ENCODE assay signal across 8 cellular contexts in genomic region chr16:53100131-53100748, GRCh38. TPM values are rescaled to one million over a fixed set of nuclear protein-coding genes. Genes with fewer than 3 reads are reported as not detected.
A peak's percentile ranks its signal among the peaks of the same experiment; 100 is the strongest.
DNase-seq lines count a peak whose midpoint lies in the region; ATAC-seq and TF ChIP-seq lines count a peak whose summit lies in the region.

No MANE protein-coding gene starts in this region.

- peaks cover 3% of the 10 kb centered on the region for H3K36me3 Mint-ChIP-seq in activated CD4-positive, alpha-beta T cell treated with anti-CD3 and anti-CD28 coated beads, Interleukin-2, amount 10 ng/mL, durations not matched to agents 24 days and 14 days (ENCODE audit: low read depth)
- H3K36me3 Mint-ChIP-seq in activated naive CD8-positive, alpha-beta T cell treated with anti-CD3 and anti-CD28 coated beads, Interleukin-2, amount 50 U/mL, for 24 hours (ENCODE audit: low read depth) = peaks cover 2% of the 10 kb centered on the region

- TF ChIP-seq CTCF in left lung (IDR thresholded peaks at IDR 0.05) = no peak

- no peaks in the 10 kb centered on the region for H3K27me3 ChIP-seq in left lung
- H3K27me3 ChIP-seq in thymus (ENCODE audit: control insufficient read depth, insufficient read depth) = no peaks in the 10 kb centered on the region

- H3K4me3 ChIP-seq in left lung (peak overlapping the region; percentile 26 to 44), thymus (ENCODE audit: low read length) (peak overlapping the region; percentile 60)

- no peaks in the 10 kb centered on the region for H3K9me3 Mint-ChIP-seq in activated CD4-positive, alpha-beta T cell treated with anti-CD3 and anti-CD28 coated beads, Interleukin-2, amount 10 ng/mL, durations not matched to agents 24 days and 14 days
- H3K9me3 Mint-ChIP-seq in activated naive CD8-positive, alpha-beta T cell treated with anti-CD3 and anti-CD28 coated beads, Interleukin-2, amount 50 U/mL, for 24 hours = no peaks in the 10 kb centered on the region

- 70% methylated on average over 9 of the region's 9 CpGs for WGBS in thymus

- peaks cover 17 to 53% of the 10 kb centered on the region in 2 donors for H3K4me1 ChIP-seq in left lung
- peaks cover 16% of the 10 kb centered on the region for H3K4me1 ChIP-seq in thymus (ENCODE audit: control insufficient read depth, insufficient read depth, low read length)

- DNase-seq in activated CD4-positive, alpha-beta T cell treated with anti-CD3 and anti-CD28 coated beads, Interleukin-2, amount 10 ng/mL, durations not matched to agents 24 days and 14 days = no peak
- DNase-seq in activated CD4-positive, alpha-beta T cell treated with anti-CD3 and anti-CD28 coated beads, Interleukin-2, amount 50 U/mL, for 4 hours = no peak
- DNase-seq in activated naive CD8-positive, alpha-beta T cell treated with anti-CD3 and anti-CD28 coated beads, Interleukin-2, amount 50 U/mL, for 24 hours = no peak
- no peak for DNase-seq in left lung

- peaks cover 14% of the 10 kb centered on the region for H3K4me1 Mint-ChIP-seq in activated CD4-positive, alpha-beta T cell treated with anti-CD3 and anti-CD28 coated beads, Interleukin-2, amount 10 ng/mL, durations not matched to agents 24 days and 14 days
- peaks cover 31% of the 10 kb centered on the region for H3K4me1 Mint-ChIP-seq in activated naive CD8-positive, alpha-beta T cell treated with anti-CD3 and anti-CD28 coated beads, Interleukin-2, amount 50 U/mL, for 24 hours

- H3K27ac ChIP-seq in left lung (peak overlapping the region; percentile 88 to 93), thymus (ENCODE audit: low read depth) (peak overlapping the region; percentile 83)

- intact Hi-C loops in activated CD4-positive, alpha-beta T cell treated with anti-CD3 and anti-CD28 coated beads, Interleukin-2, amount 10 ng/mL, durations not matched to agents 24 days and 14 days (cut with micrococcal nuclease) = no loop called here
- intact Hi-C loops in left lung (cut with DNase I) = no loop called here

- peak overlapping the region; percentile 81 for H3K4me3 Mint-ChIP-seq in activated CD4-positive, alpha-beta T cell treated with anti-CD3 and anti-CD28 coated beads, Interleukin-2, amount 10 ng/mL, durations not matched to agents 24 days and 14 days
- H3K4me3 Mint-ChIP-seq in activated naive CD8-positive, alpha-beta T cell treated with anti-CD3 and anti-CD28 coated beads, Interleukin-2, amount 50 U/mL, for 24 hours = peak overlapping the region; percentile 82

- H3K9me3 ChIP-seq in left lung = no peaks in the 10 kb centered on the region
- no peaks in the 10 kb centered on the region for H3K9me3 ChIP-seq in thymus (ENCODE audit: control insufficient read depth)

- H3K27me3 Mint-ChIP-seq in activated CD4-positive, alpha-beta T cell treated with anti-CD3 and anti-CD28 coated beads, Interleukin-2, amount 10 ng/mL, durations not matched to agents 24 days and 14 days = no peaks in the 10 kb centered on the region
- H3K27me3 Mint-ChIP-seq in activated naive CD8-positive, alpha-beta T cell treated with anti-CD3 and anti-CD28 coated beads, Interleukin-2, amount 50 U/mL, for 24 hours = no peaks in the 10 kb centered on the region

- no peak for ATAC-seq in activated naive CD8-positive, alpha-beta T cell treated with anti-CD3 and anti-CD28 coated beads, Interleukin-2, amount 50 U/mL, for 24 hours
- no peak for ATAC-seq in left lung
- ATAC-seq in GM18867 (IDR thresholded peaks at IDR 0.05; ENCODE audit: unreplicated experiment) = no peak
- ATAC-seq in HG03354 (IDR thresholded peaks at IDR 0.05; ENCODE audit: poor library complexity, severe bottlenecking, unreplicated experiment) = no peak
- no peak for ATAC-seq in GM19397 (IDR thresholded peaks at IDR 0.05; ENCODE audit: unreplicated experiment)

- H3K27ac Mint-ChIP-seq in activated CD4-positive, alpha-beta T cell treated with anti-CD3 and anti-CD28 coated beads, Interleukin-2, amount 10 ng/mL, durations not matched to agents 24 days and 14 days = no peak overlapping the region
- H3K27ac Mint-ChIP-seq in activated naive CD8-positive, alpha-beta T cell treated with anti-CD3 and anti-CD28 coated beads, Interleukin-2, amount 50 U/mL, for 24 hours = peak overlapping the region; percentile 22

- H3K36me3 ChIP-seq in left lung (no peaks in the 10 kb centered on the region), thymus (ENCODE audit: control insufficient read depth, insufficient read depth) (no peaks in the 10 kb centered on the region)

RNA-seq across cellular contexts. Expression of gene CHD9, which starts 45.4 kb away (rescaled TPM):
- 19.6 and 20.7 TPM in 2 replicates for total RNA-seq in activated CD4-positive, alpha-beta T cell treated with anti-CD3 and anti-CD28 coated beads, Interleukin-2, amount 10 ng/mL, durations not matched to agents 24 days and 14 days
- 10 to 100 TPM; 73.9 to 79.9 TPM for total RNA-seq in left lung
- polyA plus RNA-seq in thymus = 15.3 TPM

RNA-seq across cellular contexts. Expression of gene CHD9NB, which starts 47.5 kb away (rescaled TPM):
- total RNA-seq in activated CD4-positive, alpha-beta T cell treated with anti-CD3 and anti-CD28 coated beads, Interleukin-2, amount 10 ng/mL, durations not matched to agents 24 days and 14 days = 0.14 and 0.16 TPM in 2 replicates
- total RNA-seq in left lung = 10 to 100 TPM in 1 of 2 donors, 1 to 10 TPM in 1; 2.2 to 10.7 TPM
- 0.84 TPM for polyA plus RNA-seq in thymus
